37 cellular contexts compared by ENCODE assay signal in the genomic region with DNA sequence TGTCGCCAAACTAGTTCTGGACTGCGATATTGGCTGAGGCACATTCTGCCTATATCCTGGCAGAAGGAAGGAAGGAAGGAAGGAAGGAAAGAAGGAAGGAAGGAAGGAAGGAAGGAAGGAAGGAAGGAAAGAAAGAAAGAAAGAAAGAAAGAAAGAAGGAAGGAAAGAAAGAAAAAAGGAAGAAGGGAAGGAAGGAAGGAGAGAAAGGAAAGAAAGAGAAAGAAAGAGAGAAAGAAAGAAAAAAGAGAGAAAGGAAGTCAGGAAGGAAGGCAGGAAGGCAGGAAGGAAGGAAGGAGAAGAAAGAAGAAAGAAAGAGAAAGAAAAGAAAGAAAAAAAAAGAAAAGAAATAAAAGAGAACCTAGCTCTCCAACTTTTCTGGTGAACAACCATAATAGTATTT.
"Had no signal": no experiment of that assay in that cellular context is flagged by ENCODE, and none has a peak within 500 bp of the region (broad histone marks: within the 10 kb centered on the region; RNA-seq: fewer than 3 reads in every experiment).

No MANE protein-coding gene starts in this region.

- H3K27me3 ChIP-seq: adrenal gland, body of pancreas, brain microvascular endothelial cell, breast epithelium had no signal

- H3K4me1 Mint-ChIP-seq: activated B cell treated with CpG ODN at 0.5 μM for 24 hours; activated CD4-positive, alpha-beta T cell treated with anti-CD3 and anti-CD28 coated beads, Interleukin-2, amount 10 ng/mL, durations not matched to agents 24 days and 14 days; activated naive CD8-positive, alpha-beta T cell treated with anti-CD3 and anti-CD28 coated beads for 36 hours; activated T-helper 17 cell treated with anti-CD3 and anti-CD28 coated beads, Interleukin-2, amount 50 U/mL, for 72 hours; central memory CD8-positive, alpha-beta T cell had no signal

- H3K4me3 ChIP-seq: adrenal gland, body of pancreas, breast epithelium had no signal

- H3K36me3 Mint-ChIP-seq: activated CD4-positive, alpha-beta memory T cell treated with anti-CD3 and anti-CD28 coated beads for 36 hours; activated naive CD4-positive, alpha-beta T cell treated with anti-CD3 and anti-CD28 coated beads, Interleukin-2, amount 50 U/mL, for 72 hours; activated naive CD8-positive, alpha-beta T cell treated with anti-CD3 and anti-CD28 coated beads for 36 hours had no signal

- DNase-seq: activated B cell treated with CpG ODN at 0.5 μM for 24 hours; activated CD4-positive, alpha-beta memory T cell treated with anti-CD3 and anti-CD28 coated beads for 36 hours; activated CD4-positive, alpha-beta T cell treated with anti-CD3 and anti-CD28 coated beads for 4 hours; activated CD4-positive, alpha-beta T cell treated with anti-CD3 and anti-CD28 coated beads, Interleukin-2, amount 10 ng/mL, durations not matched to agents 24 days and 14 days; activated CD4-positive, alpha-beta T cell treated with anti-CD3 and anti-CD28 coated beads, Interleukin-2, amount 50 U/mL, for 1 hour; activated CD4-positive, alpha-beta T cell treated with anti-CD3 and anti-CD28 coated beads, Interleukin-2, amount 50 U/mL, for 4 hours; activated CD4-positive, CD25-positive, alpha-beta regulatory T cell treated with anti-CD3 and anti-CD28 coated beads, Interleukin-2, amount 50 U/mL, for 72 hours; activated CD8-positive, alpha-beta memory T cell treated with anti-CD3 and anti-CD28 coated beads, Interleukin-2, amount 50 U/mL, for 4 hours; activated CD8-positive, alpha-beta T cell treated with anti-CD3 and anti-CD28 coated beads for 36 hours; activated effector memory CD4-positive, alpha-beta T cell treated with anti-CD3 and anti-CD28 coated beads, Interleukin-2, amount 50 U/mL, for 16 hours; activated gamma-delta T cell treated with Interleukin-2 at 50 U/mL for 16 hours; activated naive CD4-positive, alpha-beta T cell; activated naive CD4-positive, alpha-beta T cell treated with anti-CD3 and anti-CD28 coated beads for 36 hours; activated naive CD4-positive, alpha-beta T cell treated with anti-CD3 and anti-CD28 coated beads, Interleukin-2, amount 50 U/mL, for 16 hours; activated naive CD8-positive, alpha-beta T cell treated with anti-CD3 and anti-CD28 coated beads for 36 hours; activated T-cell treated with anti-CD3 and anti-CD28 coated beads for 4 hours; activated T-cell treated with anti-CD3 and anti-CD28 coated beads, Interleukin-2, amount 50 U/mL, for 1 hour; activated T-cell treated with anti-CD3 and anti-CD28 coated beads, Interleukin-2, amount 50 U/mL, for 4 hours; activated T-cell treated with anti-CD3 and anti-CD28 coated beads, Interleukin-2, amount 50 U/mL, for 72 hours; adrenal gland; amniotic stem cell; aorta; body of pancreas; brain microvascular endothelial cell; cerebellar nuclear complex; T-helper 2 cell; T-helper 9 cell had no signal

- H3K27me3 Mint-ChIP-seq: activated B cell treated with CpG ODN at 0.5 μM for 24 hours; activated CD4-positive, alpha-beta memory T cell treated with anti-CD3 and anti-CD28 coated beads for 36 hours; activated CD4-positive, alpha-beta T cell treated with anti-CD3 and anti-CD28 coated beads, Interleukin-2, amount 10 ng/mL, durations not matched to agents 24 days and 14 days; activated CD8-positive, alpha-beta T cell treated with anti-CD3 and anti-CD28 coated beads for 36 hours; activated naive CD8-positive, alpha-beta T cell treated with anti-CD3 and anti-CD28 coated beads for 36 hours; activated T-helper 17 cell treated with anti-CD3 and anti-CD28 coated beads, Interleukin-2, amount 50 U/mL, for 72 hours; central memory CD8-positive, alpha-beta T cell had no signal

- H3K9me3 ChIP-seq: adrenal gland, body of pancreas, breast epithelium had no signal

- H3K27ac Mint-ChIP-seq: activated B cell treated with CpG ODN at 0.5 μM for 24 hours; activated CD4-positive, alpha-beta memory T cell treated with anti-CD3 and anti-CD28 coated beads for 36 hours; activated CD4-positive, alpha-beta T cell treated with anti-CD3 and anti-CD28 coated beads, Interleukin-2, amount 10 ng/mL, durations not matched to agents 24 days and 14 days; activated CD8-positive, alpha-beta T cell treated with anti-CD3 and anti-CD28 coated beads for 36 hours; activated naive CD4-positive, alpha-beta T cell treated with anti-CD3 and anti-CD28 coated beads for 36 hours; activated naive CD4-positive, alpha-beta T cell treated with anti-CD3 and anti-CD28 coated beads, Interleukin-2, amount 50 U/mL, for 72 hours; activated naive CD8-positive, alpha-beta T cell treated with anti-CD3 and anti-CD28 coated beads for 36 hours; activated T-cell treated with anti-CD3 and anti-CD28 coated beads, Interleukin-2, amount 50 U/mL, for 72 hours; activated T-helper 1 cell treated with anti-CD3 and anti-CD28 coated beads, Interleukin-12 subunit alpha, Interleukin-12 subunit beta, Interleukin-2, Interleukin-4 antibody, amounts not matched to agents 30 ng/mL and 10 ng/mL and 1 ng/mL, durations not matched to agents 14 hours and 24 hours and 36 hours; activated T-helper 17 cell treated with anti-CD3 and anti-CD28 coated beads, Interleukin-2, amount 50 U/mL, for 72 hours; T-helper 1 cell treated with Interleukin-12 subunit alpha and Interleukin-12 subunit beta and Interleukin-4 antibody, amounts not matched to agents 30 μg/mL and 1 μg/mL, for 36 hours; T-helper 2 cell treated with Interferon-gamma antibody and Interleukin-4, amounts not matched to agents 5 μg/mL and 100 μg/mL, for 36 hours had no signal

- H3K36me3 ChIP-seq: adrenal gland, brain microvascular endothelial cell, breast epithelium had no signal

- FAIRE-seq: astrocyte, TTC549 had no signal

- H3K27ac ChIP-seq: adrenal gland, body of pancreas, brain microvascular endothelial cell, VCaP had no signal

- H3K4me3 Mint-ChIP-seq: activated B cell treated with CpG ODN at 0.5 μM for 24 hours; activated CD4-positive, alpha-beta memory T cell treated with anti-CD3 and anti-CD28 coated beads for 36 hours; activated CD4-positive, alpha-beta T cell treated with anti-CD3 and anti-CD28 coated beads, Interleukin-2, amount 10 ng/mL, durations not matched to agents 24 days and 14 days; activated CD8-positive, alpha-beta T cell treated with anti-CD3 and anti-CD28 coated beads for 36 hours; activated naive CD4-positive, alpha-beta T cell treated with anti-CD3 and anti-CD28 coated beads for 36 hours; activated naive CD8-positive, alpha-beta T cell treated with anti-CD3 and anti-CD28 coated beads for 36 hours; activated T-cell treated with anti-CD3 and anti-CD28 coated beads, Interleukin-2, amount 50 U/mL, for 4 hours; activated T-cell treated with anti-CD3 and anti-CD28 coated beads, Interleukin-2, amount 50 U/mL, for 72 hours; activated T-helper 1 cell treated with anti-CD3 and anti-CD28 coated beads, Interleukin-12 subunit alpha, Interleukin-12 subunit beta, Interleukin-2, Interleukin-4 antibody, amounts not matched to agents 30 ng/mL and 10 ng/mL and 1 ng/mL, durations not matched to agents 14 hours and 24 hours and 36 hours; activated T-helper 17 cell treated with anti-CD3 and anti-CD28 coated beads, Interleukin-2, amount 50 U/mL, for 72 hours; central memory CD8-positive, alpha-beta T cell; T-helper 1 cell treated with Interleukin-12 subunit alpha and Interleukin-12 subunit beta and Interleukin-4 antibody, amounts not matched to agents 30 μg/mL and 1 μg/mL, for 36 hours; T-helper 2 cell treated with Interferon-gamma antibody and Interleukin-4, amounts not matched to agents 5 μg/mL and 100 μg/mL, for 36 hours had no signal

- H3K4me1 ChIP-seq: adrenal gland, body of pancreas had no signal

- ATAC-seq: activated CD8-positive, alpha-beta T cell treated with anti-CD3 and anti-CD28 coated beads for 36 hours; activated naive CD4-positive, alpha-beta T cell treated with anti-CD3 and anti-CD28 coated beads, Interleukin-2, amount 50 U/mL, for 72 hours; activated T-cell treated with anti-CD3 and anti-CD28 coated beads, Interleukin-2, amount 50 U/mL, for 4 hours; activated T-cell treated with anti-CD3 and anti-CD28 coated beads, Interleukin-2, amount 50 U/mL, for 72 hours; activated T-helper 17 cell treated with anti-CD3 and anti-CD28 coated beads, Interleukin-2, amount 50 U/mL, for 72 hours; body of pancreas had no signal
